13 cellular contexts compared by ENCODE assay signal in genomic region chr17:561118-561517, GRCh38.
A peak's percentile ranks its signal among the peaks of the same experiment; 100 is the strongest.
DNase-seq lines count a peak whose midpoint lies in the region; ATAC-seq and TF ChIP-seq lines count a peak whose summit lies in the region.
"Had no signal": no experiment of that assay in that cellular context is flagged by ENCODE, and none has a peak within 500 bp of the region (broad histone marks: within the 10 kb centered on the region; RNA-seq: fewer than 3 reads in every experiment).

No MANE protein-coding gene starts in this region.

- no peak overlapping the region for H3K18ac ChIP-seq in IMR-90 (ENCODE audit: low read depth, low read length)

- no peak for TF ChIP-seq RAD21 in IMR-90 (IDR thresholded peaks at IDR 0.05; ENCODE audit: low read length)

- H3K9ac ChIP-seq in IMR-90 (ENCODE audit: low read depth, low read length) (no peak overlapping the region), parathyroid adenoma (no peak overlapping the region)

- H3K23ac ChIP-seq in IMR-90 (ENCODE audit: low read depth, low read length), result 0 out of 2 replicates have a peak overlapping the region, but pooled peaks have one; percentile 35

- peak overlapping the region; percentile 38; the same call in 1 of the 3 replicates for H2BK15ac ChIP-seq in IMR-90 (ENCODE audit: low read depth, low read length)

- in situ Hi-C loops in IMR-90 (cut with MboI; ENCODE audit: low sequenced_read_pairs), result no loop called here

- H3K4me3 ChIP-seq in IMR-90 (ENCODE audit: insufficient read depth, low read depth, low read length) (no peak overlapping the region), parathyroid adenoma (ENCODE audit: low read depth, low read length) (no peak overlapping the region)
- H3K4me3 ChIP-seq: K562 had no signal

- H4K20me1 ChIP-seq in IMR-90 (ENCODE audit: insufficient read depth, low read length), result peaks cover 17% of the 10 kb centered on the region

- H3K9me3 ChIP-seq in IMR-90 (ENCODE audit: control insufficient read depth, insufficient read depth, low read length) (no peaks in the 10 kb centered on the region), parathyroid adenoma (ENCODE audit: control insufficient read depth, low read length) (no peaks in the 10 kb centered on the region)

- H4K5ac ChIP-seq in IMR-90 (ENCODE audit: low read depth, low read length), result no peak overlapping the region

- no CpG with 5 or more reads among the region's 5 CpGs for WGBS in IMR-90 (ENCODE audit: extremely low coverage in 2 of 2, insufficient read length in 1 of 2), 2 experiments

- intact Hi-C loops in IMR-90 (cut with micrococcal nuclease), result no loop called here

- peaks cover 12% of the 10 kb centered on the region for H3K36me3 ChIP-seq in IMR-90 (ENCODE audit: control insufficient read depth, insufficient read depth, low read length)
- H3K36me3 ChIP-seq in parathyroid adenoma (ENCODE audit: control insufficient read depth, insufficient read depth, low read length), result no peaks in the 10 kb centered on the region

- no peak overlapping the region for H4K91ac ChIP-seq in IMR-90 (ENCODE audit: insufficient read depth, low read depth, low read length)

- TF ChIP-seq CTCF in IMR-90 (conservative IDR thresholded peaks at IDR 0.05; ENCODE audit: low read depth, low read length), result no peak
- TF ChIP-seq CTCF in chondrocyte (IDR thresholded peaks at IDR 0.05), result no peak
- no peak for TF ChIP-seq CTCF in parathyroid adenoma (IDR thresholded peaks at IDR 0.05)

- DNase-seq in Daoy (ENCODE audit: low read depth) (peak; percentile 51), IMR-90 (peak; percentile 85), chondrocyte (ENCODE audit: low spot score) (no peak), NCI-H1436 treated with DMSO at 0.1 percent for 48 hours (lab: John Stamatoyannopoulos, UW) (no peak), HEK293T (ENCODE audit: extremely low spot score) (no peak), NCI-H2196 treated with DMSO at 0.1 percent for 48 hours (lab: John Stamatoyannopoulos, UW; ENCODE audit: unreplicated experiment) (no peak)
- DNase-seq: DMS79 treated with DMSO at 0.1 percent for 48 hours, NCI-H526 treated with DMSO at 0.1 percent for 48 hours, T1000 had no signal

- peaks cover 24% of the 10 kb centered on the region for H3K9me1 ChIP-seq in IMR-90 (ENCODE audit: insufficient read depth, low read length)

- CTCF ChIA-PET in IMR-90 (lab: Yijun Ruan, JAX), result no interaction called here
- CTCF ChIA-PET in HEK293T (lab: Yijun Ruan, JAX), result no interaction called here

- 0 out of 2 replicates have a peak overlapping the region, but pooled peaks have one; percentile 14 for H3K4ac ChIP-seq in IMR-90 (ENCODE audit: low read depth, low read length)

- peaks cover 7 to 26% of the 10 kb centered on the region in 2 experiments; a peak in 3 of 4 replicates for H3K79me1 ChIP-seq in IMR-90 (ENCODE audit: low read depth in 1 of 2, low read length in 2 of 2)

- no peaks in the 10 kb centered on the region for H3K27me3 ChIP-seq in IMR-90 (ENCODE audit: control insufficient read depth, insufficient read depth, low read length)
- no peaks in the 10 kb centered on the region for H3K27me3 ChIP-seq in parathyroid adenoma (ENCODE audit: control insufficient read depth, insufficient read depth, low read length)
- H3K27me3 ChIP-seq: foreskin keratinocyte had no signal

- no peak overlapping the region for H2AFZ ChIP-seq in IMR-90 (replicated peaks; ENCODE audit: low read length, poor library complexity)
- no peak overlapping the region for H2AFZ ChIP-seq in parathyroid adenoma

- no peak overlapping the region for H3K27ac ChIP-seq in IMR-90 (ENCODE audit: insufficient read depth, low read length)
- peak overlapping the region; percentile 16 for H3K27ac ChIP-seq in parathyroid adenoma
- H3K27ac ChIP-seq: foreskin keratinocyte had no signal

- H3K79me2 ChIP-seq in parathyroid adenoma, result no peaks in the 10 kb centered on the region

- no peaks in the 10 kb centered on the region for H3K27me3 Mint-ChIP-seq in chondrocyte (ENCODE audit: low read depth)

- peaks cover 20% of the 10 kb centered on the region for H3K4me1 ChIP-seq in IMR-90 (ENCODE audit: control insufficient read depth, insufficient read depth, low read length)
- H3K4me1 ChIP-seq in parathyroid adenoma, result no peaks in the 10 kb centered on the region

- no peak overlapping the region for H2AK9ac ChIP-seq in IMR-90 (replicated peaks; ENCODE audit: low read depth, low read length, poor library complexity)

- H3K36me3 Mint-ChIP-seq in chondrocyte (ENCODE audit: low read depth), result peaks cover 14% of the 10 kb centered on the region

- dilution Hi-C loops in IMR-90 (cut with HindIII; ENCODE audit: low sequenced_read_pairs, unreplicated experiment), result no loop called here

- no peak overlapping the region for H2BK5ac ChIP-seq in IMR-90 (ENCODE audit: low read depth, low read length, poor library complexity, severe bottlenecking)

- no peak overlapping the region for H3K4me2 ChIP-seq in IMR-90 (ENCODE audit: low read depth, low read length)
- no peak overlapping the region for H3K4me2 ChIP-seq in parathyroid adenoma (ENCODE audit: low read length)

- H3K4me1 Mint-ChIP-seq in chondrocyte (ENCODE audit: low read depth), result peaks cover 41% of the 10 kb centered on the region

- no peak overlapping the region for H2BK120ac ChIP-seq in IMR-90 (ENCODE audit: low read depth, low read length)

- BruUV-seq in IMR-90 (replicated peaks; lab: Mats Ljungman, UMichigan), result no TSS peak

- H2BK20ac ChIP-seq in IMR-90 (ENCODE audit: low read depth, low read length), result 0 out of 2 replicates have a peak overlapping the region, but pooled peaks have one; percentile 9

- H3K9me3 Mint-ChIP-seq in chondrocyte (ENCODE audit: low read depth), result no peaks in the 10 kb centered on the region

- ATAC-seq in IMR-90 (ENCODE audit: low read depth) (no peak), HG02763 (IDR thresholded peaks at IDR 0.05; ENCODE audit: unreplicated experiment) (no peak)
- ATAC-seq: K562 had no signal

- peak overlapping the region; percentile 72; the same call in 1 of the 2 replicates for H3K14ac ChIP-seq in IMR-90 (replicated peaks; ENCODE audit: low read depth, low read length)

- peak overlapping the region; percentile 73 for H3K27ac Mint-ChIP-seq in chondrocyte (ENCODE audit: unreplicated experiment)

- no peak overlapping the region for H3K4me3 Mint-ChIP-seq in chondrocyte (ENCODE audit: unreplicated experiment)

- no peak overlapping the region for H3K56ac ChIP-seq in IMR-90 (ENCODE audit: extremely low read depth, insufficient read depth, low read length)

- H4K8ac ChIP-seq in IMR-90 (ENCODE audit: low read depth in 2 of 2, low read length in 2 of 2), result no peak overlapping the region

- peak overlapping the region; percentile 27; the same call in 1 of the 2 replicates for H2AK5ac ChIP-seq in IMR-90 (ENCODE audit: low read depth, low read length)

- POLR2A ChIA-PET in IMR-90 (lab: Charles Lee; ENCODE audit: unreplicated experiment) (no interaction called here), HEK293T (lab: Yijun Ruan, JAX) (no interaction called here)

- no peak for TF ChIP-seq POLR2A in IMR-90 (IDR thresholded peaks at IDR 0.05; ENCODE audit: low read depth, low read length)

TF ChIP-seq in IMR-90, 13 proteins besides CTCF, POLR2A, EP300 and RAD21:
- TF ChIP-seq RCOR1 (IDR thresholded peaks at IDR 0.05; ENCODE audit: insufficient replicate concordance, low read length) (no peak), USF2 (IDR thresholded peaks at IDR 0.05; ENCODE audit: low read depth, low read length) (no peak), MAFK (IDR thresholded peaks at IDR 0.05; ENCODE audit: low read depth, low read length) (peak; percentile 67; the same call in 1 of the 2 replicates), NFE2L2 (IDR thresholded peaks at IDR 0.05; ENCODE audit: low read depth, low read length) (0 out of 2 replicates have a peak, but pooled peaks have one; percentile 12), MXI1 (IDR thresholded peaks at IDR 0.05; ENCODE audit: borderline replicate concordance, low read depth, low read length) (no peak), RFX5 (IDR thresholded peaks at IDR 0.05; ENCODE audit: low read depth, low read length) (no peak), MAZ (IDR thresholded peaks at IDR 0.05; ENCODE audit: borderline replicate concordance, low read depth, low read length) (peak; percentile 78; the same call in 1 of the 2 replicates)

TF ChIP-seq in HEK293T, 16 proteins besides CTCF, POLR2A, EP300 and RAD21:
- TF ChIP-seq CTBP1 (IDR thresholded peaks at IDR 0.05; ENCODE audit: borderline replicate concordance), result no peak
- TF ChIP-seq FOXM1 (IDR thresholded peaks at IDR 0.05; ENCODE audit: borderline replicate concordance), result no peak
- TF ChIP-seq NFRKB (IDR thresholded peaks at IDR 0.05), result no peak
- no peak for TF ChIP-seq ARNT (IDR thresholded peaks at IDR 0.05)
- no peak for TF ChIP-seq HDGF (IDR thresholded peaks at IDR 0.05; ENCODE audit: borderline replicate concordance)
- no peak for TF ChIP-seq SUZ12 (IDR thresholded peaks at IDR 0.05)
- no peak for TF ChIP-seq PKNOX1 (IDR thresholded peaks at IDR 0.05)
- no peak for TF ChIP-seq TARDBP (IDR thresholded peaks at IDR 0.05)
- no peak for TF ChIP-seq ZNF384 (IDR thresholded peaks at IDR 0.05)
- no peak for TF ChIP-seq FOXK2 (IDR thresholded peaks at IDR 0.05)
- TF ChIP-seq L3MBTL2 (conservative IDR thresholded peaks at IDR 0.05), result no peak
- no peak for TF ChIP-seq FOXA1 (IDR thresholded peaks at IDR 0.05)
- TF ChIP-seq ELF4 (IDR thresholded peaks at IDR 0.05), result no peak
- TF ChIP-seq LEF1 (IDR thresholded peaks at IDR 0.05; ENCODE audit: borderline replicate concordance), result no peak
- TF ChIP-seq SP1 (IDR thresholded peaks at IDR 0.05), result no peak
- TF ChIP-seq BHLHE40 (IDR thresholded peaks at IDR 0.05; ENCODE audit: borderline replicate concordance), result no peak
TF ChIP-seq in HEK293T: peak in this region for 0.

Comparison
In these comparisons a context has a peak if more than half of its experiments do, and no peak if none do; other contexts are left out.
1. DNase-seq: peak in Daoy (single experiment) and IMR-90 (single experiment); none in chondrocyte (single experiment), NCI-H1436 treated with DMSO at 0.1 percent for 48 hours (single experiment), HEK293T (single experiment) and NCI-H2196 treated with DMSO at 0.1 percent for 48 hours (single experiment).